In genomic region chr9:131162886-131163285, GRCh38 we compare ENCODE assay signal across 15 cellular contexts. TPM values are rescaled to one million over a fixed set of nuclear protein-coding genes. Genes with fewer than 3 reads are reported as not detected.
DNase-seq lines count a peak whose midpoint lies in the region; ATAC-seq lines count a peak whose summit lies in the region.
"Had no signal": no experiment of that assay in that cellular context is flagged by ENCODE, and none has a peak within 500 bp of the region (broad histone marks: within the 10 kb centered on the region; RNA-seq: fewer than 3 reads in every experiment).

No MANE protein-coding gene starts in this region.

- peak overlapping the region; percentile 68 for H3K27ac Mint-ChIP-seq in activated T-cell treated with anti-CD3 and anti-CD28 coated beads, Interleukin-2, amount 50 U/mL, for 72 hours
- H3K27ac Mint-ChIP-seq in activated T-helper 1 cell treated with anti-CD3 and anti-CD28 coated beads, Interleukin-12 subunit alpha, Interleukin-12 subunit beta, Interleukin-2, Interleukin-4 antibody, amounts not matched to agents 30 ng/mL and 10 ng/mL and 1 ng/mL, durations not matched to agents 14 hours and 24 hours and 36 hours, result peak overlapping the region; percentile 61
- peak overlapping the region; percentile 5 for H3K27ac Mint-ChIP-seq in central memory CD8-positive, alpha-beta T cell (ENCODE audit: low read depth)
- H3K27ac Mint-ChIP-seq: CD4-positive, alpha-beta memory T cell; GM23338 had no signal

- peaks cover 6 to 24% of the 10 kb centered on the region in 2 donors for H3K36me3 Mint-ChIP-seq in activated T-cell treated with anti-CD3 and anti-CD28 coated beads, Interleukin-2, amount 50 U/mL, for 72 hours (ENCODE audit: insufficient read depth in 2 of 2)
- H3K36me3 Mint-ChIP-seq in activated T-helper 1 cell treated with anti-CD3 and anti-CD28 coated beads, Interleukin-12 subunit alpha, Interleukin-12 subunit beta, Interleukin-2, Interleukin-4 antibody, amounts not matched to agents 30 ng/mL and 10 ng/mL and 1 ng/mL, durations not matched to agents 14 hours and 24 hours and 36 hours (ENCODE audit: low read depth), result peaks cover 36% of the 10 kb centered on the region
- H3K36me3 Mint-ChIP-seq in central memory CD8-positive, alpha-beta T cell (ENCODE audit: insufficient read depth), result peaks cover 50% of the 10 kb centered on the region

- no peaks in the 10 kb centered on the region for H3K4me1 ChIP-seq in neuronal stem cell (ENCODE audit: control insufficient read depth in 2 of 2, insufficient read depth in 1 of 2, low read depth in 1 of 2, low read length in 2 of 2)
- H3K4me1 ChIP-seq: BE2C had no signal

- no peak overlapping the region for H3K4me2 ChIP-seq in neuronal stem cell (ENCODE audit: insufficient read depth, low read length, poor library complexity, severe bottlenecking)
- H3K4me2 ChIP-seq: GM23338 had no signal

- H3K27ac ChIP-seq in neuronal stem cell (replicated peaks; ENCODE audit: low read length), result no peak overlapping the region
- H3K27ac ChIP-seq: C4-2B, HL-60 had no signal

- H2BK5ac ChIP-seq in neuronal stem cell (ENCODE audit: low read length), result no peak overlapping the region

- no peak for DNase-seq in activated T-cell treated with anti-CD3 and anti-CD28 coated beads, Interleukin-2, amount 50 U/mL, for 72 hours
- DNase-seq in activated T-cell treated with anti-CD3 and anti-CD28 coated beads for 4 hours, result no peak
- no peak for DNase-seq in activated T-helper 1 cell treated with anti-CD3 and anti-CD28 coated beads, Interleukin-12 subunit alpha, Interleukin-12 subunit beta, Interleukin-2, Interleukin-4 antibody, amounts not matched to agents 30 ng/mL and 10 ng/mL and 1 ng/mL, durations not matched to agents 14 hours and 24 hours and 36 hours (ENCODE audit: low spot score)
- DNase-seq in central memory CD8-positive, alpha-beta T cell (ENCODE audit: low spot score in 2 of 2), result no peak
- no peak for DNase-seq in neuronal stem cell (ENCODE audit: low spot score)
- DNase-seq: BE2C; CD4-positive, alpha-beta memory T cell; DND-41; GDM1; H7 had no signal

- no peak overlapping the region for H3K9ac ChIP-seq in neuronal stem cell (ENCODE audit: low read depth, low read length, poor library complexity)

- H3K27me3 Mint-ChIP-seq in activated T-cell treated with anti-CD3 and anti-CD28 coated beads, Interleukin-2, amount 50 U/mL, for 72 hours (ENCODE audit: low read depth), result no peaks in the 10 kb centered on the region
- no peaks in the 10 kb centered on the region for H3K27me3 Mint-ChIP-seq in activated T-helper 1 cell treated with anti-CD3 and anti-CD28 coated beads, Interleukin-12 subunit alpha, Interleukin-12 subunit beta, Interleukin-2, Interleukin-4 antibody, amounts not matched to agents 30 ng/mL and 10 ng/mL and 1 ng/mL, durations not matched to agents 14 hours and 24 hours and 36 hours (ENCODE audit: insufficient read depth)
- no peaks in the 10 kb centered on the region for H3K27me3 Mint-ChIP-seq in central memory CD8-positive, alpha-beta T cell
- H3K27me3 Mint-ChIP-seq: CD4-positive, alpha-beta memory T cell had no signal

- no peaks in the 10 kb centered on the region for H3K27me3 ChIP-seq in neuronal stem cell (ENCODE audit: control insufficient read depth in 3 of 3, insufficient read depth in 3 of 3, low read depth in 1 of 3, low read length in 3 of 3)
- H3K27me3 ChIP-seq: BE2C had no signal

- H3K4me3 ChIP-seq in neuronal stem cell (ENCODE audit: low read length in 2 of 2), result no peak overlapping the region
- H3K4me3 ChIP-seq: GM23338 had no signal

- no peak overlapping the region for H3K18ac ChIP-seq in neuronal stem cell (ENCODE audit: low read length)

- H3K9me3 ChIP-seq in neuronal stem cell (replicated peaks in 1 of 2; ENCODE audit: control insufficient read depth in 2 of 2, insufficient read depth in 1 of 2, low read depth in 1 of 2, low read length in 2 of 2), result no peaks in the 10 kb centered on the region
- H3K9me3 ChIP-seq: BE2C had no signal

- no peaks in the 10 kb centered on the region for H3K79me1 ChIP-seq in neuronal stem cell (ENCODE audit: low read depth, low read length)

- H3K4me3 Mint-ChIP-seq in activated T-cell treated with anti-CD3 and anti-CD28 coated beads, Interleukin-2, amount 50 U/mL, for 72 hours, result no peak overlapping the region
- no peak overlapping the region for H3K4me3 Mint-ChIP-seq in activated T-helper 1 cell treated with anti-CD3 and anti-CD28 coated beads, Interleukin-12 subunit alpha, Interleukin-12 subunit beta, Interleukin-2, Interleukin-4 antibody, amounts not matched to agents 30 ng/mL and 10 ng/mL and 1 ng/mL, durations not matched to agents 14 hours and 24 hours and 36 hours
- no peak overlapping the region for H3K4me3 Mint-ChIP-seq in central memory CD8-positive, alpha-beta T cell
- H3K4me3 Mint-ChIP-seq: CD4-positive, alpha-beta memory T cell; GM23338 had no signal

- peak overlapping the region; percentile 14 for H3K23ac ChIP-seq in neuronal stem cell (ENCODE audit: low read depth, low read length, poor library complexity)

- no peak overlapping the region for H2BK120ac ChIP-seq in neuronal stem cell (ENCODE audit: low read depth, low read length)

- intact Hi-C loops in activated T-helper 1 cell treated with anti-CD3 and anti-CD28 coated beads, Interleukin-12 subunit alpha, Interleukin-12 subunit beta, Interleukin-2, Interleukin-4 antibody, amounts not matched to agents 30 ng/mL and 10 ng/mL and 1 ng/mL, durations not matched to agents 14 hours and 24 hours and 36 hours (cut with micrococcal nuclease), result no loop called here

- WGBS in neuronal stem cell (ENCODE audit: extremely low coverage in 2 of 2, insufficient read length in 2 of 2, insufficient replicate concordance in 1 of 2), 2 donors, result no CpG with 5 or more reads among the region's 4 CpGs

- no peak overlapping the region for H4K91ac ChIP-seq in neuronal stem cell (ENCODE audit: low read depth, low read length, poor library complexity)

- no peak overlapping the region for H2BK15ac ChIP-seq in neuronal stem cell (ENCODE audit: low read length)

- H3K9me3 Mint-ChIP-seq in activated T-cell treated with anti-CD3 and anti-CD28 coated beads, Interleukin-2, amount 50 U/mL, for 72 hours, result no peaks in the 10 kb centered on the region
- H3K9me3 Mint-ChIP-seq in activated T-helper 1 cell treated with anti-CD3 and anti-CD28 coated beads, Interleukin-12 subunit alpha, Interleukin-12 subunit beta, Interleukin-2, Interleukin-4 antibody, amounts not matched to agents 30 ng/mL and 10 ng/mL and 1 ng/mL, durations not matched to agents 14 hours and 24 hours and 36 hours, result no peaks in the 10 kb centered on the region
- no peaks in the 10 kb centered on the region for H3K9me3 Mint-ChIP-seq in central memory CD8-positive, alpha-beta T cell
- H3K9me3 Mint-ChIP-seq: CD4-positive, alpha-beta memory T cell; GM23338 had no signal

- no peak overlapping the region for H3K14ac ChIP-seq in neuronal stem cell (ENCODE audit: low read length)

- no peak overlapping the region for H2AFZ ChIP-seq in neuronal stem cell (ENCODE audit: low read length)
- H2AFZ ChIP-seq: GM23338 had no signal

- H3K36me3 ChIP-seq in neuronal stem cell (replicated peaks in 1 of 2; ENCODE audit: control insufficient read depth in 2 of 2, insufficient read depth in 2 of 2, low read length in 2 of 2), result peaks cover 19 to 99% of the 10 kb centered on the region in 2 donors

- ATAC-seq in activated T-cell treated with anti-CD3 and anti-CD28 coated beads, Interleukin-2, amount 50 U/mL, for 72 hours (replicated peaks in 1 of 2), result no peak
- no peak for ATAC-seq in central memory CD8-positive, alpha-beta T cell (replicated peaks; ENCODE audit: extremely low read depth, poor library complexity, severe bottlenecking)
- ATAC-seq in GM19463 (IDR thresholded peaks at IDR 0.05; ENCODE audit: unreplicated experiment) (no peak), GM21447 (IDR thresholded peaks at IDR 0.05; ENCODE audit: unreplicated experiment) (no peak)
- ATAC-seq: GM23338 had no signal

- no peak overlapping the region for H4K8ac ChIP-seq in neuronal stem cell (ENCODE audit: low read depth, low read length)

- H2BK12ac ChIP-seq in neuronal stem cell (ENCODE audit: low read length), result no peak overlapping the region

- no peaks in the 10 kb centered on the region for H3K4me1 Mint-ChIP-seq in activated T-cell treated with anti-CD3 and anti-CD28 coated beads, Interleukin-2, amount 50 U/mL, for 72 hours (ENCODE audit: low read depth)
- H3K4me1 Mint-ChIP-seq in activated T-helper 1 cell treated with anti-CD3 and anti-CD28 coated beads, Interleukin-12 subunit alpha, Interleukin-12 subunit beta, Interleukin-2, Interleukin-4 antibody, amounts not matched to agents 30 ng/mL and 10 ng/mL and 1 ng/mL, durations not matched to agents 14 hours and 24 hours and 36 hours (ENCODE audit: low read depth), result no peaks in the 10 kb centered on the region
- H3K4me1 Mint-ChIP-seq in central memory CD8-positive, alpha-beta T cell, result peaks cover 18% of the 10 kb centered on the region
- H3K4me1 Mint-ChIP-seq: GM23338 had no signal

- no peak overlapping the region for H3K4ac ChIP-seq in neuronal stem cell (ENCODE audit: low read length)

- H2AK5ac ChIP-seq in neuronal stem cell (ENCODE audit: low read depth, low read length), result no peak overlapping the region

RNA-seq across cellular contexts. Expression of gene NUP214, which starts 37.5 kb away (rescaled TPM):
- total RNA-seq in activated T-cell treated with anti-CD3 and anti-CD28 coated beads, Interleukin-2, amount 50 U/mL, for 72 hours, result 10 to 100 TPM; 67.6 to 78.5 TPM
- 77.7 and 80.7 TPM in 2 replicates for total RNA-seq in activated T-helper 1 cell treated with anti-CD3 and anti-CD28 coated beads, Interleukin-12 subunit alpha, Interleukin-12 subunit beta, Interleukin-2, Interleukin-4 antibody, amounts not matched to agents 30 ng/mL and 10 ng/mL and 1 ng/mL, durations not matched to agents 14 hours and 24 hours and 36 hours
- polyA plus RNA-seq in neuronal stem cell (2013, experiment 1 of 2), result 22.4 TPM
- polyA plus RNA-seq in neuronal stem cell (2013, experiment 2 of 2), result 21.0 TPM

Comparison
In these comparisons a context has a peak if more than half of its experiments do, and no peak if none do; other contexts are left out.
1. H3K27ac Mint-ChIP-seq: peak in every context shown above with its lines; median percentile 68 in activated T-cell treated with anti-CD3 and anti-CD28 coated beads, Interleukin-2, amount 50 U/mL, for 72 hours; 61 in activated T-helper 1 cell treated with anti-CD3 and anti-CD28 coated beads, Interleukin-12 subunit alpha, Interleukin-12 subunit beta, Interleukin-2, Interleukin-4 antibody, amounts not matched to agents 30 ng/mL and 10 ng/mL and 1 ng/mL, durations not matched to agents 14 hours and 24 hours and 36 hours; 5 in central memory CD8-positive, alpha-beta T cell.